In the genomic region with DNA sequence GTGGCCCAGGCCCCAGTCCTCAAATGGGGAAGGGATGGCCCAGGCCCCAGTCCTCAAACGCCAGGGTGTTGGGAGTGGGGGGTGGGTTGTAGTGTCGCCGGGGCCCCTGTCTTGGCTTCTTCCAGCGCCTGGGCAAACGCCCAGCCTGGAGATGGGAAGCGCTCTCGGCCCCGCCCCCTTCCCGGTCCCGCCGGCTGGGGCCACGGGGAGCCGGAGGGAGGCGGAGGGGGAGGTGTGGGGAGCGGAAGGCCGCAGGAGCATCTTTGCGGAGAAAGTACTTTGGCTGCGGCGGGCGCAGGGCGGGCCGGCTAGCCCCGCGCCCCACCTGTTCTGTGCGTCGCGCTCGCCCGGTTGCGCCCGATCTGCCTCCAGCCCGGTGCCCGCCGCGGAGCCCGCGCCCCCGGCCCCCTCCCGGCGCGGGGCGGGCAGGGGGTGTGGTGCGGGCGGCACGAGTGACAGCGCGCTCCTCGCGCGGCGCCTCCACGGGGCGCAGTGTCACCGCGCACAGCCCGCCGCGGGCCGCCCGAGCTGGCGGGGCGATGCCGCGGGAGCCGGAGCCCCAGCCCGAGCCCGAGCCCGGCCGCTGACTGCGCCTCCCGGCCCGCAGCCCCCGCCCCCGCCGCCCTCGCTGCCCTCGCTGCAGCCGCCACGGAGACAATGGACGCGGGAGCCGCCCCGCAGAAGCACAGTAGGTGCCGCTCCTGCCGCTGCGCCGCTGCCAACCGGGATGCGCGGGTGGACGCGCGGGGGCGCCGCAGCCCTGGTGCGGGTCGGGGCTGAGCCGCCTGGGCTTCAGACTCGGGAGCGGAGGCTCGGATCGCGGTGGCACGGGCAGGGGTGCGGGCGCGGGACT, we compare ENCODE assay signal across 9 cellular contexts. TPM values are rescaled to one million over a fixed set of nuclear protein-coding genes. Genes with fewer than 3 reads are reported as not detected.
A peak's percentile ranks its signal among the peaks of the same experiment; 100 is the strongest.
DNase-seq lines count a peak whose midpoint lies in the region; ATAC-seq and TF ChIP-seq lines count a peak whose summit lies in the region.
"Had no signal": no experiment of that assay in that cellular context is flagged by ENCODE, and none has a peak within 500 bp of the region (broad histone marks: within the 10 kb centered on the region; RNA-seq: fewer than 3 reads in every experiment).

No MANE protein-coding gene starts in this region.

- POLR2A ChIA-PET in T-cell (lab: Charles Lee), result no interaction called here

- CTCF ChIA-PET in T-cell (lab: Charles Lee), result interaction anchor here in 1 of 2 donors (0.6 kb wide), 1 partner anchor 172 kb away, joined by 3 read pairs; no protein-coding TSS in a partner anchor

- no peaks in the 10 kb centered on the region for H3K4me1 Mint-ChIP-seq in T-cell
- no peaks in the 10 kb centered on the region for H3K4me1 Mint-ChIP-seq in endothelial cell (ENCODE audit: unreplicated experiment)

- H3K4me3 ChIP-seq in GM12865 (ENCODE audit: low read depth, low read length), result no peak overlapping the region
- H3K4me3 ChIP-seq: Peyer's patch had no signal

- H3K36me3 Mint-ChIP-seq in T-cell (no peaks in the 10 kb centered on the region), endothelial cell (ENCODE audit: low read depth, unreplicated experiment) (no peaks in the 10 kb centered on the region)

- ATAC-seq in T-cell (replicated peaks in 1 of 4), result peak; percentile 50 to 67 (median 61)

- H3K9me3 Mint-ChIP-seq in T-cell (no peaks in the 10 kb centered on the region), endothelial cell (ENCODE audit: unreplicated experiment) (no peaks in the 10 kb centered on the region)

- TF ChIP-seq CTCF in GM12865 (IDR thresholded peaks at IDR 0.05; ENCODE audit: insufficient read depth, low read depth, low read length, missing control alignments), result peak; percentile 6
- no peak for TF ChIP-seq CTCF in endothelial cell (IDR thresholded peaks at IDR 0.05; ENCODE audit: unreplicated experiment)

- no peak for DNase-seq in GM12865 (ENCODE audit: low read depth)
- DNase-seq in T-cell, result peak in 13 of 34 experiments; percentile 6 to 32 (median 17)
- DNase-seq in endothelial cell (ENCODE audit: low spot score), result peak; percentile 52
- peak; percentile 51 for DNase-seq in retina
- no peak for DNase-seq in NCI-H446 (lab: John Stamatoyannopoulos, UW)
- DNase-seq in occipital lobe (lab: John Stamatoyannopoulos, UW), result no peak
- DNase-seq in NAMALWA (ENCODE audit: low spot score), result no peak
- no peak for DNase-seq in SKM-1 (lab: John Stamatoyannopoulos, UW; ENCODE audit: unreplicated experiment)
- DNase-seq: Peyer's patch had no signal

- H3K4me3 Mint-ChIP-seq in T-cell, result peak overlapping the region in 1 of 3 donors; percentile 52
- no peak overlapping the region for H3K4me3 Mint-ChIP-seq in endothelial cell (ENCODE audit: unreplicated experiment)

- H3K27ac Mint-ChIP-seq in T-cell (no peak overlapping the region), endothelial cell (ENCODE audit: unreplicated experiment) (no peak overlapping the region)

- H3K27me3 Mint-ChIP-seq in T-cell (peaks cover 5 to 13% of the 10 kb centered on the region in 2 donors), endothelial cell (ENCODE audit: unreplicated experiment) (peaks cover 16% of the 10 kb centered on the region)

RNA-seq across cellular contexts. Expression of gene PEX10, which starts 31.1 kb away (rescaled TPM):
- 10 to 100 TPM; 11.7 to 13.2 (median 12.2) TPM for total RNA-seq in T-cell
- 25.4 TPM for total RNA-seq in endothelial cell (ENCODE audit: unreplicated experiment)
- 21.2 TPM for total RNA-seq in occipital lobe

RNA-seq across cellular contexts. Expression of gene PLCH2, which starts 32.6 kb away (rescaled TPM):
- total RNA-seq in T-cell (10 to 100 TPM; 20.2 to 59.1 (median 27.9) TPM), endothelial cell (ENCODE audit: unreplicated experiment) (not detected), occipital lobe (4.2 TPM)

RNA-seq across cellular contexts. Expression of gene RER1, which starts 51.9 kb away (rescaled TPM):
- total RNA-seq in T-cell (100 to 1,000 TPM in 3 of 5 donors, 10 to 100 TPM in 2; 84.3 to 129 (median 125) TPM), endothelial cell (ENCODE audit: unreplicated experiment) (141 TPM), occipital lobe (34.5 TPM)

RNA-seq across cellular contexts. Expression of gene MORN1, which starts 52.2 kb away (rescaled TPM):
- total RNA-seq in T-cell (10 to 100 TPM in 3 of 5 donors, 1 to 10 TPM in 2; 8.2 to 17.5 (median 13.2) TPM), endothelial cell (ENCODE audit: unreplicated experiment) (12.1 TPM), occipital lobe (13.1 TPM)

Comparison
In these comparisons a context has a peak if more than half of its experiments do, and no peak if none do; other contexts are left out.
1. DNase-seq: peak in endothelial cell (single experiment) and retina (single experiment); none in GM12865 (single experiment), NCI-H446 (0 of 2), occipital lobe (single experiment), NAMALWA (single experiment) and SKM-1 (single experiment).